8 cellular contexts compared by ENCODE assay signal in genomic region chr17:41547921-41548843, GRCh38. TPM values are rescaled to one million over a fixed set of nuclear protein-coding genes. Genes with fewer than 3 reads are reported as not detected.
DNase-seq lines count a peak whose midpoint lies in the region; ATAC-seq lines count a peak whose summit lies in the region.

No MANE protein-coding gene starts in this region.

- ATAC-seq in GM18867 (IDR thresholded peaks at IDR 0.05; ENCODE audit: unreplicated experiment) = no peak
- no peak for ATAC-seq in GM21576 (IDR thresholded peaks at IDR 0.05; ENCODE audit: unreplicated experiment)

- H3K4me3 ChIP-seq in SJCRH30 = no peak overlapping the region

- peaks cover 8% of the 10 kb centered on the region; the same call in 1 of the 2 replicates for H3K4me1 ChIP-seq in SJCRH30

- no peaks in the 10 kb centered on the region for H3K36me3 ChIP-seq in SJCRH30

- no peaks in the 10 kb centered on the region; the same call in 1 of the 2 replicates for H3K9me3 ChIP-seq in SJCRH30 (replicated peaks)

- no peaks in the 10 kb centered on the region for H3K27me3 ChIP-seq in SJCRH30

- H3K27ac ChIP-seq in SJCRH30 = no peak overlapping the region

- DNase-seq in NCI-H1694 treated with DMSO at 0.1 percent for 48 hours (lab: John Stamatoyannopoulos, UW) (peak; percentile 64), NCI-H1694 (lab: John Stamatoyannopoulos, UW) (no peak), SJCRH30 (peak; percentile 47), anterior cingulate cortex (lab: John Stamatoyannopoulos, UW) (peak in 32 of 58 donors; percentile 2 to 69 (median 15)), iris pigment epithelial cell (ENCODE audit: low read depth) (peak; percentile 98)
- DNase-seq in stimulated activated CD4-positive, alpha-beta T cell treated with anti-CD3 and anti-CD28 coated beads, Interleukin-15, amount 100 ng/mL, for 48 hours (ENCODE audit: low read depth in 2 of 2) = peak; percentile 71 to 78

RNA-seq across cellular contexts. Expression of gene KRT19, which starts 20.1 kb away (rescaled TPM):
- total RNA-seq in SJCRH30 (2014; rRNA removed; shearing (Covaris generic)) = 0.25 TPM in 1 of 2 replicates, not detected in the other

RNA-seq across cellular contexts. Expression of gene KRT9, which starts 23.7 kb away (rescaled TPM):
- not detected in 2 replicates for total RNA-seq in SJCRH30 (2014; rRNA removed; shearing (Covaris generic))

RNA-seq across cellular contexts. Expression of gene KRT15, which starts 29.5 kb away (rescaled TPM):
- total RNA-seq in SJCRH30 (2014; rRNA removed; shearing (Covaris generic)) = 0.08 TPM in 1 of 2 replicates, not detected in the other

RNA-seq across cellular contexts. Expression of gene KRT14, which starts 38.5 kb away (rescaled TPM):
- not detected in 2 replicates for total RNA-seq in SJCRH30 (2014; rRNA removed; shearing (Covaris generic))

RNA-seq across cellular contexts. Expression of gene KRT13, which starts 42.8 kb away (rescaled TPM):
- total RNA-seq in SJCRH30 (2014; rRNA removed; shearing (Covaris generic)) = 0.30 TPM in 1 of 2 replicates, not detected in the other
